ENCODE assay signal across 3 cellular contexts in genomic region chr11:118481238-118481637, GRCh38. TPM values are rescaled to one million over a fixed set of nuclear protein-coding genes. Genes with fewer than 3 reads are reported as not detected.
"Had no signal": no experiment of that assay in that cellular context is flagged by ENCODE, and none has a peak within 500 bp of the region (broad histone marks: within the 10 kb centered on the region; RNA-seq: fewer than 3 reads in every experiment).

No MANE protein-coding gene starts in this region.

RNA-seq across cellular contexts. Expression of gene TTC36, which starts 46.0 kb away (rescaled TPM):
- total RNA-seq: NCI-H460, RPMI7951, SK-MEL-5 had no signal

RNA-seq across cellular contexts. Expression of gene TMEM25, which starts 49.8 kb away (rescaled TPM):
- total RNA-seq: SK-MEL-5 had no signal
